In genomic region chr7:70693690-70694356, GRCh38 we compare ENCODE assay signal across 8 cellular contexts.
DNase-seq lines count a peak whose midpoint lies in the region; ATAC-seq lines count a peak whose summit lies in the region.

No MANE protein-coding gene starts in this region.

- H3K27me3 ChIP-seq in MG63 = no peaks in the 10 kb centered on the region

- ATAC-seq in GM21529 (IDR thresholded peaks at IDR 0.05; ENCODE audit: unreplicated experiment) (peak; percentile 67), T-helper 17 cell (peak; percentile 84)

- DNase-seq in DMS53 (lab: John Stamatoyannopoulos, UW) (peak; percentile 82), MG63 (peak; percentile 73), T-helper 17 cell (peak; percentile 39 to 74 (median 73)), T47D (ENCODE audit: low read depth in 1 of 2, low spot score in 1 of 2) (peak; percentile 83 to 86), iris pigment epithelial cell (ENCODE audit: low read depth) (peak; percentile 65), NK-92 (lab: John Stamatoyannopoulos, UW; ENCODE audit: unreplicated experiment) (no peak)
- peak; percentile 43 to 46 for DNase-seq in stimulated activated CD4-positive, alpha-beta T cell treated with anti-CD3 and anti-CD28 coated beads, Interleukin-1b, Interleukin-23, amount 100 ng/mL, for 4 hours (ENCODE audit: low read depth in 2 of 2)

- H3K36me3 ChIP-seq in MG63 = peaks cover 11% of the 10 kb centered on the region

- H3K36me3 Mint-ChIP-seq in T-helper 17 cell (ENCODE audit: low read depth) = peaks cover 2% of the 10 kb centered on the region

- peak overlapping the region; percentile 45 for H3K27ac Mint-ChIP-seq in T-helper 17 cell

- H3K9me3 ChIP-seq in MG63 (no peaks in the 10 kb centered on the region), T-helper 17 cell (ENCODE audit: control insufficient read depth, low read length, poor library complexity, severe bottlenecking) (no peaks in the 10 kb centered on the region)

- peaks cover 9% of the 10 kb centered on the region for H3K27me3 Mint-ChIP-seq in T-helper 17 cell

- in situ Hi-C loops in T47D (cut with HindIII; ENCODE audit: low pct_unique_long_range_greater_than_20kb, low sequenced_read_pairs) = no loop called here

- H3K4me1 Mint-ChIP-seq in T-helper 17 cell = peaks cover 10% of the 10 kb centered on the region

- H3K4me3 Mint-ChIP-seq in T-helper 17 cell = peak overlapping the region; percentile 77

- peak overlapping the region; percentile 79 for H3K4me3 ChIP-seq in MG63
